In genomic region chr5:9712506-9713285, GRCh38 we compare ENCODE assay signal across 13 cellular contexts.
DNase-seq lines count a peak whose midpoint lies in the region; ATAC-seq and TF ChIP-seq lines count a peak whose summit lies in the region.
"Had no signal": no experiment of that assay in that cellular context is flagged by ENCODE, and none has a peak within 500 bp of the region (broad histone marks: within the 10 kb centered on the region; RNA-seq: fewer than 3 reads in every experiment).

No MANE protein-coding gene starts in this region.

- peak overlapping the region in 3 of 5 experiments; percentile 21 to 47 (median 25) for H3K27ac Mint-ChIP-seq in brain
- H3K27ac Mint-ChIP-seq in natural killer cell = no peak overlapping the region
- H3K27ac Mint-ChIP-seq in activated CD4-positive, alpha-beta memory T cell treated with anti-CD3 and anti-CD28 coated beads, Interleukin-2, amount 10 ng/mL, durations not matched to agents 7 days and 5 days = no peak overlapping the region
- H3K27ac Mint-ChIP-seq: CD8-positive, alpha-beta memory T cell; WTC11 had no signal

- DNase-seq in BJ (ENCODE audit: low read depth) (peak; percentile 92), Kasumi-1 (lab: John Stamatoyannopoulos, UW) (peak; percentile 41 to 42), kidney epithelial cell (ENCODE audit: low read depth) (peak; percentile 2), natural killer cell (no peak), testis (no peak)
- DNase-seq in activated T-cell treated with anti-CD3 and anti-CD28 coated beads, Interleukin-2, amount 50 U/mL, for 1 hour = no peak
- DNase-seq in activated CD4-positive, alpha-beta memory T cell treated with anti-CD3 and anti-CD28 coated beads, Interleukin-2, amount 10 ng/mL, durations not matched to agents 7 days and 5 days = no peak
- DNase-seq: CD8-positive, alpha-beta memory T cell; NCI-H1105; NCI-H524 treated with DMSO at 0.1 percent for 48 hours; stomach had no signal

- H3K4me3 ChIP-seq in BJ (ENCODE audit: low read depth, low read length) = no peak overlapping the region
- H3K4me3 ChIP-seq in kidney epithelial cell (ENCODE audit: low read depth, low read length) = no peak overlapping the region
- no peak overlapping the region for H3K4me3 ChIP-seq in testis
- H3K4me3 ChIP-seq: stomach had no signal

- H3K27me3 ChIP-seq in BJ (ENCODE audit: control insufficient read depth, insufficient read depth, low read length) (no peaks in the 10 kb centered on the region), kidney epithelial cell (ENCODE audit: control insufficient read depth, insufficient read depth, low read length) (no peaks in the 10 kb centered on the region), testis (no peaks in the 10 kb centered on the region)
- H3K27me3 ChIP-seq: stomach had no signal

- no peak for TF ChIP-seq CTCF in BJ (IDR thresholded peaks at IDR 0.05; ENCODE audit: insufficient read depth, low read depth, low read length)
- no peak for TF ChIP-seq CTCF in brain (conservative IDR thresholded peaks at IDR 0.05)
- no peak for TF ChIP-seq CTCF in kidney epithelial cell (IDR thresholded peaks at IDR 0.05; ENCODE audit: insufficient read depth, low read length, poor library complexity, severe bottlenecking)
- TF ChIP-seq CTCF in natural killer cell (IDR thresholded peaks at IDR 0.05) = no peak
- TF ChIP-seq CTCF in testis (IDR thresholded peaks at IDR 0.05) = no peak

- no peak overlapping the region for H3K4me3 Mint-ChIP-seq in brain
- H3K4me3 Mint-ChIP-seq in natural killer cell = no peak overlapping the region
- no peak overlapping the region for H3K4me3 Mint-ChIP-seq in activated CD4-positive, alpha-beta memory T cell treated with anti-CD3 and anti-CD28 coated beads, Interleukin-2, amount 10 ng/mL, durations not matched to agents 7 days and 5 days
- H3K4me3 Mint-ChIP-seq: CD8-positive, alpha-beta memory T cell; WTC11 had no signal

- H3K36me3 ChIP-seq in BJ (ENCODE audit: control insufficient read depth, insufficient read depth, low read length) = no peaks in the 10 kb centered on the region
- no peaks in the 10 kb centered on the region for H3K36me3 ChIP-seq in kidney epithelial cell (ENCODE audit: control insufficient read depth, insufficient read depth, low read length)
- H3K36me3 ChIP-seq in testis (ENCODE audit: low read depth, missing control alignments) = no peaks in the 10 kb centered on the region
- H3K36me3 ChIP-seq: stomach had no signal

- 63 to 70% methylated on average over 12 of the region's 12 CpGs for WGBS in testis, 2 donors

- POLR2A ChIA-PET in BJ (lab: Charles Lee) = interaction anchor here (0.7 kb wide), 1 partner anchor 1234 kb away, joined by 11 read pairs; no protein-coding TSS in a partner anchor
- POLR2A ChIA-PET in activated CD4-positive, alpha-beta memory T cell treated with anti-CD3 and anti-CD28 coated beads, Interleukin-2, amount 10 ng/mL, durations not matched to agents 7 days and 5 days (lab: Charles Lee) = no interaction called here

- no peaks in the 10 kb centered on the region for H3K4me1 ChIP-seq in testis
- H3K4me1 ChIP-seq: stomach had no signal

- H3K9me3 Mint-ChIP-seq in brain (peaks cover 0 to 13% (median 2%) of the 10 kb centered on the region in 5 experiments), natural killer cell (peaks cover 15 to 16% of the 10 kb centered on the region in 2 donors)
- H3K9me3 Mint-ChIP-seq in activated CD4-positive, alpha-beta memory T cell treated with anti-CD3 and anti-CD28 coated beads, Interleukin-2, amount 10 ng/mL, durations not matched to agents 7 days and 5 days = peaks cover 2% of the 10 kb centered on the region

- no peak for ATAC-seq in natural killer cell
- ATAC-seq: WTC11 had no signal

- H3K27me3 Mint-ChIP-seq in brain (peaks cover 7% of the 10 kb centered on the region), natural killer cell (ENCODE audit: low read depth in 2 of 2) (no peaks in the 10 kb centered on the region)
- no peaks in the 10 kb centered on the region for H3K27me3 Mint-ChIP-seq in activated CD4-positive, alpha-beta memory T cell treated with anti-CD3 and anti-CD28 coated beads, Interleukin-2, amount 10 ng/mL, durations not matched to agents 7 days and 5 days

- H3K4me1 Mint-ChIP-seq in brain = peaks cover 44% of the 10 kb centered on the region
- no peaks in the 10 kb centered on the region for H3K4me1 Mint-ChIP-seq in natural killer cell
- no peaks in the 10 kb centered on the region for H3K4me1 Mint-ChIP-seq in activated CD4-positive, alpha-beta memory T cell treated with anti-CD3 and anti-CD28 coated beads, Interleukin-2, amount 10 ng/mL, durations not matched to agents 7 days and 5 days
- H3K4me1 Mint-ChIP-seq: CD8-positive, alpha-beta memory T cell had no signal

- CTCF ChIA-PET in BJ (lab: Yijun Ruan, JAX) = no interaction called here
- CTCF ChIA-PET in activated CD4-positive, alpha-beta memory T cell treated with anti-CD3 and anti-CD28 coated beads, Interleukin-2, amount 10 ng/mL, durations not matched to agents 7 days and 5 days (lab: Charles Lee) = no interaction called here

- no peak for TF ChIP-seq POLR2A in testis (IDR thresholded peaks at IDR 0.05)

- no peaks in the 10 kb centered on the region for H3K36me3 Mint-ChIP-seq in brain
- no peaks in the 10 kb centered on the region for H3K36me3 Mint-ChIP-seq in natural killer cell
- H3K36me3 Mint-ChIP-seq in activated CD4-positive, alpha-beta memory T cell treated with anti-CD3 and anti-CD28 coated beads, Interleukin-2, amount 10 ng/mL, durations not matched to agents 7 days and 5 days (ENCODE audit: low read depth) = no peaks in the 10 kb centered on the region
- H3K36me3 Mint-ChIP-seq: CD8-positive, alpha-beta memory T cell; WTC11 had no signal

- no peaks in the 10 kb centered on the region for H3K9me3 ChIP-seq in testis
- H3K9me3 ChIP-seq: stomach had no signal

- no peak overlapping the region for H3K27ac ChIP-seq in testis
- H3K27ac ChIP-seq: stomach had no signal

- intact Hi-C loops in natural killer cell (cut with micrococcal nuclease) (no loop called here), testis (cut with DNase I; ENCODE audit: low total_unique reads) (no loop called here)

Comparison
In these comparisons a context has a peak if more than half of its experiments do, and no peak if none do; other contexts are left out.
1. DNase-seq: peak in BJ (single experiment), Kasumi-1 (2 of 2) and kidney epithelial cell (single experiment); none in activated T-cell treated with anti-CD3 and anti-CD28 coated beads, Interleukin-2, amount 50 U/mL, for 1 hour (single experiment), natural killer cell (single experiment), activated CD4-positive, alpha-beta memory T cell treated with anti-CD3 and anti-CD28 coated beads, Interleukin-2, amount 10 ng/mL, durations not matched to agents 7 days and 5 days (single experiment) and testis (single experiment).
2. H3K27ac Mint-ChIP-seq: peak in brain (3 of 5); none in natural killer cell (0 of 2) and activated CD4-positive, alpha-beta memory T cell treated with anti-CD3 and anti-CD28 coated beads, Interleukin-2, amount 10 ng/mL, durations not matched to agents 7 days and 5 days (single experiment).